12 cellular contexts compared by ENCODE assay signal in genomic region chr5:150163547-150164059, GRCh38. TPM values are rescaled to one million over a fixed set of nuclear protein-coding genes. Genes with fewer than 3 reads are reported as not detected.
DNase-seq lines count a peak whose midpoint lies in the region; ATAC-seq and TF ChIP-seq lines count a peak whose summit lies in the region.
"Had no signal": no experiment of that assay in that cellular context is flagged by ENCODE, and none has a peak within 500 bp of the region (broad histone marks: within the 10 kb centered on the region; RNA-seq: fewer than 3 reads in every experiment).

No MANE protein-coding gene starts in this region.

- CTCF ChIA-PET in BJ (lab: Yijun Ruan, JAX): interaction anchor here (1.3 to 5.5 kb wide), 6 partner anchors 10 to 187 kb away, joined by 4 to 38 read pairs (median 10); no protein-coding TSS in a partner anchor
- CTCF ChIA-PET in A673 (lab: Charles Lee): no interaction called here

- no TSS peak for BruUV-seq in A673 (replicated peaks; lab: Mats Ljungman, UMichigan)

- H3K79me2 ChIP-seq in trophoblast cell (ENCODE audit: control insufficient read depth, insufficient read depth, low read length, poor library complexity): no peaks in the 10 kb centered on the region

- H2AK5ac ChIP-seq in trophoblast cell (ENCODE audit: low read length): peak overlapping the region; percentile 59

- no peak overlapping the region for H2AFZ ChIP-seq in trophoblast cell (ENCODE audit: insufficient read depth, low read length, poor library complexity)

- DNase-seq in BJ (ENCODE audit: low read depth) (no peak), SJCRH30 (peak; percentile 68 to 71), trophoblast cell (no peak), D341Med (ENCODE audit: low spot score) (no peak), A673 (ENCODE audit: low spot score) (no peak), NCI-H2029 (lab: John Stamatoyannopoulos, UW) (no peak), AML-193 (lab: John Stamatoyannopoulos, UW) (no peak)
- DNase-seq: activated CD4-positive, alpha-beta T cell treated with anti-CD3 and anti-CD28 coated beads for 4 hours; NCI-H2171; SIG-M5 had no signal

- intact Hi-C loops in A673 (cut with micrococcal nuclease; ENCODE audit: unreplicated experiment): loop anchor here (10.0 kb wide), 1 partner anchor 271 kb away; no protein-coding TSS in a partner anchor

- H3K79me1 ChIP-seq in trophoblast cell (ENCODE audit: low read length): peaks cover 28% of the 10 kb centered on the region

- TF ChIP-seq EP300 in gastroesophageal sphincter (IDR thresholded peaks at IDR 0.05): no peak

- H2BK5ac ChIP-seq in trophoblast cell (ENCODE audit: low read depth, low read length, poor library complexity): peak overlapping the region; percentile 18

- peak overlapping the region; percentile 54 for H2BK120ac ChIP-seq in trophoblast cell (ENCODE audit: insufficient read depth, low read length, poor library complexity)

- H4K8ac ChIP-seq in trophoblast cell (ENCODE audit: low read depth, low read length): peak overlapping the region; percentile 41

- H3K4me2 ChIP-seq in trophoblast cell (ENCODE audit: low read length): no peak overlapping the region

- H4K91ac ChIP-seq in trophoblast cell (ENCODE audit: low read depth, low read length): peak overlapping the region; percentile 70

- H3K9me3 ChIP-seq in SJCRH30 (replicated peaks) (no peaks in the 10 kb centered on the region), gastroesophageal sphincter (no peaks in the 10 kb centered on the region), trophoblast cell (ENCODE audit: insufficient read depth, low read depth, low read length) (peaks cover 4% of the 10 kb centered on the region), A673 (ENCODE audit: low read depth, low read length, poor library complexity, severe bottlenecking) (no peaks in the 10 kb centered on the region)

- ATAC-seq in gastroesophageal sphincter: peak; percentile 48

- H3K36me3 ChIP-seq in BJ (ENCODE audit: control insufficient read depth, insufficient read depth, low read length): no peaks in the 10 kb centered on the region
- no peaks in the 10 kb centered on the region for H3K36me3 ChIP-seq in SJCRH30
- H3K36me3 ChIP-seq in gastroesophageal sphincter: no peaks in the 10 kb centered on the region
- no peaks in the 10 kb centered on the region for H3K36me3 ChIP-seq in trophoblast cell (ENCODE audit: control insufficient read depth in 1 of 2, insufficient read depth in 2 of 2, low read length in 2 of 2)
- H3K36me3 ChIP-seq in A673 (ENCODE audit: insufficient read depth, low read length, poor library complexity, severe bottlenecking): no peaks in the 10 kb centered on the region

- peak overlapping the region; percentile 15 for H3K18ac ChIP-seq in trophoblast cell (ENCODE audit: low read length)

- peak overlapping the region; percentile 48 for H3K14ac ChIP-seq in trophoblast cell (ENCODE audit: low read length)

- no peak overlapping the region for H3K23ac ChIP-seq in trophoblast cell (ENCODE audit: low read length)

- H3K27me3 ChIP-seq in BJ (ENCODE audit: control insufficient read depth, insufficient read depth, low read length) (no peaks in the 10 kb centered on the region), SJCRH30 (no peaks in the 10 kb centered on the region), gastroesophageal sphincter (peaks cover 24% of the 10 kb centered on the region), trophoblast cell (ENCODE audit: insufficient read depth, low read length) (peaks cover 7% of the 10 kb centered on the region), A673 (replicated peaks; ENCODE audit: insufficient read depth, low read depth, low read length, poor library complexity) (no peaks in the 10 kb centered on the region)

- H3K27ac ChIP-seq in SJCRH30 (no peak overlapping the region), gastroesophageal sphincter (peak overlapping the region in 3 of 4 donors; percentile 57 to 90 (median 76)), trophoblast cell (ENCODE audit: low read depth, low read length) (no peak overlapping the region), A673 (ENCODE audit: low read depth, low read length, poor library complexity, severe bottlenecking) (no peak overlapping the region)

- POLR2A ChIA-PET in BJ (lab: Charles Lee) (no interaction called here), A673 (lab: Charles Lee; ENCODE audit: low non-redundant PET) (no interaction called here)

- H3K4me1 ChIP-seq in SJCRH30: peaks cover 10% of the 10 kb centered on the region
- peaks cover 0 to 51% (median 21%) of the 10 kb centered on the region in 3 donors for H3K4me1 ChIP-seq in gastroesophageal sphincter
- H3K4me1 ChIP-seq in trophoblast cell (ENCODE audit: control insufficient read depth in 1 of 2, insufficient read depth in 2 of 2, low read length in 2 of 2): peaks cover 23 to 51% of the 10 kb centered on the region in 2 experiments
- peaks cover 34% of the 10 kb centered on the region for H3K4me1 ChIP-seq in A673 (ENCODE audit: insufficient read depth, low read length, poor library complexity, severe bottlenecking)

- 32 to 51% methylated on average over 3 to 6 of the region's 13 CpGs for WGBS in gastroesophageal sphincter (ENCODE audit: low coverage in 1 of 2), 2 donors
- WGBS in trophoblast cell (ENCODE audit: extremely low coverage, insufficient coverage, insufficient read length): no CpG with 5 or more reads among the region's 13 CpGs

- no peak for TF ChIP-seq POLR2A in gastroesophageal sphincter (IDR thresholded peaks at IDR 0.05)

- peak overlapping the region; percentile 71 for H2BK12ac ChIP-seq in trophoblast cell (ENCODE audit: low read length)

- TF ChIP-seq CTCF in BJ (IDR thresholded peaks at IDR 0.05; ENCODE audit: insufficient read depth, low read depth, low read length) (peak; percentile 39), gastroesophageal sphincter (IDR thresholded peaks at IDR 0.05) (peak in 1 of 4 experiments; percentile 22), A673 (conservative IDR thresholded peaks at IDR 0.05; ENCODE audit: low read depth, low read length) (no peak)

- peak overlapping the region; percentile 19 for H4K12ac ChIP-seq in trophoblast cell (ENCODE audit: low read depth, low read length)

- no peak overlapping the region for H3K9ac ChIP-seq in trophoblast cell (ENCODE audit: low read length)

- H3K4me3 ChIP-seq in BJ (ENCODE audit: low read depth, low read length) (no peak overlapping the region), SJCRH30 (no peak overlapping the region), gastroesophageal sphincter (no peak overlapping the region), trophoblast cell (ENCODE audit: low read depth, low read length) (no peak overlapping the region), A673 (ENCODE audit: low read depth, low read length, poor library complexity, severe bottlenecking) (no peak overlapping the region)
- H3K4me3 ChIP-seq: lung had no signal

- H3K4ac ChIP-seq in trophoblast cell (ENCODE audit: low read depth, low read length): no peak overlapping the region

RNA-seq across cellular contexts. Expression of gene CDX1, which starts 3.0 kb away (rescaled TPM):
- polyA plus RNA-seq in BJ (2011; rRNA removed): 0.39 and 0.97 TPM in 2 replicates
- polyA minus RNA-seq in BJ (2011; rRNA and poly(A)+ RNA removed): 0.14 TPM in 1 of 2 replicates, not detected in the other
- total RNA-seq in SJCRH30 (2014; rRNA removed; shearing (Covaris generic)): not detected in 2 replicates
- total RNA-seq in gastroesophageal sphincter (not detected), A673 (2021) (not detected in 2 replicates)
- polyA plus RNA-seq in trophoblast cell (2013): 9.7 and 11.3 TPM in 2 replicates

RNA-seq across cellular contexts. Expression of gene PDGFRB, which starts 8.0 kb away (rescaled TPM):
- 163 and 276 TPM in 2 replicates for polyA plus RNA-seq in BJ (2011; rRNA removed)
- polyA minus RNA-seq in BJ (2011; rRNA and poly(A)+ RNA removed): 384 and 442 TPM in 2 replicates
- total RNA-seq in SJCRH30 (2014; rRNA removed; shearing (Covaris generic)): 4.7 and 7.2 TPM in 2 replicates
- total RNA-seq in gastroesophageal sphincter (100 to 1,000 TPM in 3 of 4 donors, 10 to 100 TPM in 1; 87.5 to 161 (median 113) TPM), A673 (2021) (25.9 and 58.3 TPM in 2 replicates)
- polyA plus RNA-seq in trophoblast cell (2013): 91.3 and 93.4 TPM in 2 replicates

RNA-seq across cellular contexts. Expression of gene SLC6A7, which starts 26.3 kb away (rescaled TPM):
- not detected in 2 replicates for polyA plus RNA-seq in BJ (2011; rRNA removed)
- polyA minus RNA-seq in BJ (2011; rRNA and poly(A)+ RNA removed): not detected in 2 replicates
- not detected in 2 replicates for total RNA-seq in SJCRH30 (2014; rRNA removed; shearing (Covaris generic))
- total RNA-seq in gastroesophageal sphincter (not detected), A673 (2021) (not detected in 2 replicates)
- polyA plus RNA-seq in trophoblast cell (2013): 0.01 and 0.03 TPM in 2 replicates

Comparison
In these comparisons a context has a peak if more than half of its experiments do, and no peak if none do; other contexts are left out.
1. DNase-seq: peak in SJCRH30 (2 of 2); none in BJ (single experiment), trophoblast cell (0 of 2), D341Med (single experiment), A673 (single experiment), NCI-H2029 (single experiment) and AML-193 (0 of 2).
2. H3K27ac ChIP-seq: peak in gastroesophageal sphincter (3 of 4); none in SJCRH30 (single experiment), trophoblast cell (single experiment) and A673 (single experiment).